In genomic region chrX:99653352-99653751, GRCh38 we compare ENCODE assay signal across 36 cellular contexts.
DNase-seq lines count a peak whose midpoint lies in the region; ATAC-seq, FAIRE-seq and TF ChIP-seq lines count a peak whose summit lies in the region.
"Had no signal": no experiment of that assay in that cellular context is flagged by ENCODE, and none has a peak within 500 bp of the region (broad histone marks: within the 10 kb centered on the region; RNA-seq: fewer than 3 reads in every experiment).

No MANE protein-coding gene starts in this region.

- peak; percentile 85 for ATAC-seq in SK-N-SH treated with all-trans-retinoic acid at 6 μM for 48 hours
- ATAC-seq: A549; CD8-positive, alpha-beta T cell had no signal

- H3K36me3 ChIP-seq in SK-N-SH (replicated peaks in 1 of 2; ENCODE audit: control insufficient read depth in 1 of 2, insufficient read depth in 2 of 2, low read length in 1 of 2), result no peaks in the 10 kb centered on the region
- no peaks in the 10 kb centered on the region for H3K36me3 ChIP-seq in astrocyte (ENCODE audit: insufficient read depth, low read length)
- H3K36me3 ChIP-seq: BE2C; BLaER1; BLaER1 treated with 17β-estradiol and CSF1 and Interleukin-3, amounts not matched to agents 10 nM and 100 nM had no signal

- FAIRE-seq in astrocyte (lab: Jason Lieb, UNC), result peak; percentile 67
- FAIRE-seq: A204.1, D721Med had no signal

- DNase-seq in NCI-H1417 treated with DMSO at 0.1 percent for 48 hours (lab: John Stamatoyannopoulos, UW), result peak; percentile 2
- no peak for DNase-seq in NCI-H1417 (lab: John Stamatoyannopoulos, UW)
- DNase-seq in SK-N-SH, result no peak
- no peak for DNase-seq in astrocyte (ENCODE audit: low read depth)
- no peak for DNase-seq in AML-193 (lab: John Stamatoyannopoulos, UW)
- DNase-seq in NCI-H1694 treated with DMSO at 0.1 percent for 48 hours (lab: John Stamatoyannopoulos, UW), result no peak
- no peak for DNase-seq in NCI-H774 (lab: John Stamatoyannopoulos, UW)
- DNase-seq: 8988T; ACHN; BE2C; C1 segment of cervical spinal cord; Caco-2; Calu3; CD4-positive, alpha-beta memory T cell; CD4-positive, alpha-beta T cell; CD4-positive, CD25-positive, alpha-beta regulatory T cell; CD8-positive, alpha-beta memory T cell; CD8-positive, alpha-beta T cell; COR-L47; DMS 273 treated with DMSO at 0.1 percent for 48 hours; DMS153; DMS53; DMS79; DMS79 treated with DMSO at 0.1 percent for 48 hours; DND-41; EL had no signal

- H3K4me3 ChIP-seq in SK-N-SH (ENCODE audit: low read depth in 2 of 2, low read length in 1 of 2) (no peak overlapping the region), astrocyte (ENCODE audit: insufficient read depth, low read depth, low read length) (no peak overlapping the region)
- H3K4me3 ChIP-seq: A549; BLaER1; BLaER1 treated with 17β-estradiol and CSF1 and Interleukin-3, amounts not matched to agents 10 nM and 100 nM had no signal

- CTCF ChIA-PET in SK-N-SH (lab: Yijun Ruan, JAX), result no interaction called here

- H3F3A ChIP-seq in SK-N-SH (replicated peaks; ENCODE audit: insufficient read depth), result no peaks in the 10 kb centered on the region

- peaks cover 2% of the 10 kb centered on the region for H3K4me1 Mint-ChIP-seq in astrocyte (ENCODE audit: low read depth, unreplicated experiment)
- H3K4me1 Mint-ChIP-seq: B cell; CD14-positive monocyte; CD4-positive, alpha-beta memory T cell; CD4-positive, CD25-positive, alpha-beta regulatory T cell; CD8-positive, alpha-beta memory T cell had no signal

- no peak overlapping the region for H3K4me3 Mint-ChIP-seq in astrocyte (ENCODE audit: unreplicated experiment)
- H3K4me3 Mint-ChIP-seq: B cell; CD14-positive monocyte; CD4-positive, alpha-beta memory T cell; CD4-positive, alpha-beta T cell; CD4-positive, CD25-positive, alpha-beta regulatory T cell; CD8-positive, alpha-beta memory T cell; CD8-positive, alpha-beta T cell had no signal

- H3K27ac Mint-ChIP-seq in astrocyte (ENCODE audit: unreplicated experiment), result no peak overlapping the region
- H3K27ac Mint-ChIP-seq: B cell; CD14-positive monocyte; CD4-positive, alpha-beta memory T cell; CD4-positive, alpha-beta T cell; CD4-positive, CD25-positive, alpha-beta regulatory T cell; CD8-positive, alpha-beta memory T cell; CD8-positive, alpha-beta T cell had no signal

- H3K9me2 ChIP-seq in SK-N-SH, result no peaks in the 10 kb centered on the region

- TF ChIP-seq RAD21 in SK-N-SH (IDR thresholded peaks at IDR 0.05; ENCODE audit: low read length), result no peak

- no peaks in the 10 kb centered on the region for H3K36me3 Mint-ChIP-seq in astrocyte (ENCODE audit: low read depth, unreplicated experiment)
- H3K36me3 Mint-ChIP-seq: CD14-positive monocyte; CD4-positive, alpha-beta memory T cell; CD4-positive, CD25-positive, alpha-beta regulatory T cell; CD8-positive, alpha-beta memory T cell; CD8-positive, alpha-beta T cell had no signal

- TF ChIP-seq EP300 in SK-N-SH (IDR thresholded peaks at IDR 0.05; ENCODE audit: borderline replicate concordance in 1 of 2, low read depth in 1 of 2, low read length in 1 of 2), result peak in 1 of 2 experiments; percentile 78; a peak in 3 of 4 replicates

- POLR2A ChIA-PET in SK-N-SH (lab: Yijun Ruan, JAX), result no interaction called here

- H4K20me1 ChIP-seq in SK-N-SH (ENCODE audit: insufficient read depth) (no peaks in the 10 kb centered on the region), astrocyte (ENCODE audit: insufficient read depth, low read length) (no peaks in the 10 kb centered on the region)
- H4K20me1 ChIP-seq: BLaER1 treated with 17β-estradiol and CSF1 and Interleukin-3, amounts not matched to agents 10 nM and 100 nM had no signal

- TF ChIP-seq CTCF in SK-N-SH (IDR thresholded peaks at IDR 0.05), result no peak
- no peak for TF ChIP-seq CTCF in astrocyte (IDR thresholded peaks at IDR 0.05; ENCODE audit: insufficient read depth, low read depth, low read length)

- peak overlapping the region; percentile 15; the same call in 1 of the 2 replicates for H3K4me2 ChIP-seq in SK-N-SH
- H3K4me2 ChIP-seq in astrocyte (ENCODE audit: low read length), result no peak overlapping the region
- H3K4me2 ChIP-seq: A549; BLaER1; BLaER1 treated with 17β-estradiol and CSF1 and Interleukin-3, amounts not matched to agents 10 nM and 100 nM had no signal

- 4% methylated on average over 1 of the region's 1 CpG for WGBS in SK-N-SH (ENCODE audit: low lambda C conversion rate)

- H3K9me3 Mint-ChIP-seq in astrocyte (ENCODE audit: unreplicated experiment), result no peaks in the 10 kb centered on the region
- H3K9me3 Mint-ChIP-seq: CD4-positive, alpha-beta T cell; CD4-positive, CD25-positive, alpha-beta regulatory T cell; CD8-positive, alpha-beta T cell had no signal

- no peak overlapping the region for H3K9ac ChIP-seq in SK-N-SH
- no peak overlapping the region for H3K9ac ChIP-seq in astrocyte (ENCODE audit: low read length)
- H3K9ac ChIP-seq: BLaER1; BLaER1 treated with 17β-estradiol and CSF1 and Interleukin-3, amounts not matched to agents 10 nM and 100 nM had no signal

- H2AFZ ChIP-seq in SK-N-SH (ENCODE audit: low read depth), result no peak overlapping the region
- no peak overlapping the region for H2AFZ ChIP-seq in astrocyte (ENCODE audit: low read depth, low read length)

- H3K27ac ChIP-seq in SK-N-SH (ENCODE audit: low read depth in 2 of 2, low read length in 1 of 2), result peak overlapping the region; percentile 55 to 60; a peak in 2 of 4 replicates
- no peak overlapping the region for H3K27ac ChIP-seq in astrocyte (ENCODE audit: low read depth, low read length)
- H3K27ac ChIP-seq: 22Rv1; A549; BLaER1; BLaER1 treated with 17β-estradiol and CSF1 and Interleukin-3, amounts not matched to agents 10 nM and 100 nM; C4-2B had no signal

- no peaks in the 10 kb centered on the region for H3K27me3 Mint-ChIP-seq in astrocyte (ENCODE audit: low read depth, unreplicated experiment)
- H3K27me3 Mint-ChIP-seq: B cell; CD4-positive, alpha-beta memory T cell; CD4-positive, alpha-beta T cell; CD4-positive, CD25-positive, alpha-beta regulatory T cell had no signal

- no peaks in the 10 kb centered on the region for H3K79me2 ChIP-seq in SK-N-SH (ENCODE audit: insufficient read depth)
- no peaks in the 10 kb centered on the region for H3K79me2 ChIP-seq in astrocyte (ENCODE audit: insufficient read depth, low read length)

- H3K27me3 ChIP-seq in SK-N-SH (ENCODE audit: insufficient read depth), result no peaks in the 10 kb centered on the region
- no peaks in the 10 kb centered on the region for H3K27me3 ChIP-seq in astrocyte (ENCODE audit: insufficient read depth, low read length)
- H3K27me3 ChIP-seq: BE2C had no signal

- H3K4me1 ChIP-seq in SK-N-SH (ENCODE audit: control insufficient read depth in 1 of 2, insufficient read depth in 2 of 2, low read depth in 1 of 2, low read length in 1 of 2) (no peaks in the 10 kb centered on the region; a peak in 1 of 4 replicates), astrocyte (ENCODE audit: insufficient read depth, low read length) (no peaks in the 10 kb centered on the region)
- H3K4me1 ChIP-seq: A549; BE2C; BLaER1; BLaER1 treated with 17β-estradiol and CSF1 and Interleukin-3, amounts not matched to agents 10 nM and 100 nM; Caco-2 had no signal

- no peaks in the 10 kb centered on the region for H3K9me3 ChIP-seq in SK-N-SH
- no peaks in the 10 kb centered on the region for H3K9me3 ChIP-seq in astrocyte (ENCODE audit: insufficient read depth, low read depth, low read length)
- H3K9me3 ChIP-seq: A549; BE2C; BLaER1; BLaER1 treated with 17β-estradiol and CSF1 and Interleukin-3, amounts not matched to agents 10 nM and 100 nM; Caco-2 had no signal

TF ChIP-seq in SK-N-SH, 30 proteins besides CTCF, POLR2A, EP300 and RAD21 (continues in another document):
- 0 out of 2 replicates have a peak, but pooled peaks have one; percentile 13 for TF ChIP-seq TEAD4 (IDR thresholded peaks at IDR 0.05; ENCODE audit: borderline replicate concordance, insufficient read depth)
- TF ChIP-seq FOXJ3 (CRISPR knock-in tag; IDR thresholded peaks at IDR 0.05), result no peak
- no peak for TF ChIP-seq GABPA (IDR thresholded peaks at IDR 0.05; ENCODE audit: low read depth)
- peak; percentile 30; the same call in 1 of the 2 replicates for TF ChIP-seq RXRA (IDR thresholded peaks at IDR 0.05; ENCODE audit: borderline replicate concordance, low read depth)
- TF ChIP-seq PBX3 (IDR thresholded peaks at IDR 0.05), result peak; percentile 71

TF ChIP-seq in SK-N-SH treated with all-trans-retinoic acid at 6 μM for 48 hours, 23 proteins besides CTCF, POLR2A, EP300 and RAD21:
- no peak for TF ChIP-seq ESRRG (CRISPR knock-in tag; IDR thresholded peaks at IDR 0.05)
- TF ChIP-seq ISL1 (CRISPR knock-in tag; IDR thresholded peaks at IDR 0.05), result peak; percentile 52; the same call in 1 of the 2 replicates
- TF ChIP-seq TOX (CRISPR knock-in tag; IDR thresholded peaks at IDR 0.05; ENCODE audit: borderline replicate concordance), result peak; percentile 41; the same call in 1 of the 2 replicates
TF ChIP-seq in SK-N-SH treated with all-trans-retinoic acid at 6 μM for 48 hours: peak in this region for 2.
